ENCODE assay signal across 24 cellular contexts in the genomic region with DNA sequence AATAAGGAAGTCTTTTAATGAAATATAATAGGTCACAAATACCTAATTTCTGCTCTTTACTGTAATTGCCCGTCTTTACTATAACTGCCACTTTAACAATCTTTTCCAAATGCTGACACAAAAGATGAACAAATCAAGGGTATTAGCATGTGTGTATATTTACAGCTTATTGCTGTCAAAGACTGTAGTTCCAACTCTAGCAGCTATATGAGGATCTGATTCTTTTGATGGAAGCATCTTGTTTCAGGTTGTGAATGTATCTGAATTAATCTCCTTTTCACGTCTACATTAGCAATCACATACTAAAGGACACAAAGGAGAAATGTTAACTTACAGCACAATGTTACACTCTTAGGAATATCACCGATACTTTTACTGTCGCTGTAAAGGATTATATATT. TPM values are rescaled to one million over a fixed set of nuclear protein-coding genes. Genes with fewer than 3 reads are reported as not detected.
A peak's percentile ranks its signal among the peaks of the same experiment; 100 is the strongest.
DNase-seq lines count a peak whose midpoint lies in the region; ATAC-seq and TF ChIP-seq lines count a peak whose summit lies in the region.
"Had no signal": no experiment of that assay in that cellular context is flagged by ENCODE, and none has a peak within 500 bp of the region (broad histone marks: within the 10 kb centered on the region; RNA-seq: fewer than 3 reads in every experiment).

No MANE protein-coding gene starts in this region.

- no peaks in the 10 kb centered on the region for H4K20me1 ChIP-seq in neural cell (ENCODE audit: insufficient read depth)

- intact Hi-C loops in transverse colon (cut with DNase I; ENCODE audit: low total_unique reads): no loop called here

- H3K27ac ChIP-seq in VCaP (0 out of 2 replicates have a peak overlapping the region, but pooled peaks have one; percentile 52), neural cell (ENCODE audit: low read length) (no peak overlapping the region), transverse colon (no peak overlapping the region)
- H3K27ac ChIP-seq: dorsolateral prefrontal cortex, testis had no signal

- peaks cover 60% of the 10 kb centered on the region for H3K79me2 ChIP-seq in neural cell (replicated peaks; ENCODE audit: insufficient read depth, low read length)

- no peak for TF ChIP-seq CTCF in VCaP (conservative IDR thresholded peaks at IDR 0.05)
- no peak for TF ChIP-seq CTCF in neural cell (IDR thresholded peaks at IDR 0.05; ENCODE audit: poor library complexity, severe bottlenecking)
- TF ChIP-seq CTCF in transverse colon (IDR thresholded peaks at IDR 0.05): no peak

- H3K4me2 ChIP-seq in neural cell (ENCODE audit: low read length): no peak overlapping the region

- TF ChIP-seq RAD21 in neural cell (conservative IDR thresholded peaks at IDR 0.05): no peak

- H2AFZ ChIP-seq in neural cell (ENCODE audit: low read depth, low read length): no peak overlapping the region

- no peak for ATAC-seq in HG03439 (IDR thresholded peaks at IDR 0.05; ENCODE audit: unreplicated experiment)
- ATAC-seq in HG03432 (IDR thresholded peaks at IDR 0.05; ENCODE audit: unreplicated experiment): no peak
- ATAC-seq: activated naive CD8-positive, alpha-beta T cell treated with anti-CD3 and anti-CD28 coated beads, Interleukin-2, amount 50 U/mL, for 24 hours; activated T-cell treated with anti-CD3 and anti-CD28 coated beads, Interleukin-2, amount 50 U/mL, for 4 hours; stimulated activated naive CD8-positive, alpha-beta T cell treated with anti-CD3 and anti-CD28 coated beads, Interleukin-15, Interleukin-2, amounts not matched to agents 100 U/mL and 50 U/mL, for 24 hours had no signal

- H3K9me3 ChIP-seq in neural cell (ENCODE audit: low read length) (no peaks in the 10 kb centered on the region), transverse colon (no peaks in the 10 kb centered on the region)
- H3K9me3 ChIP-seq: testis had no signal

- no peaks in the 10 kb centered on the region for H3K9me2 ChIP-seq in neural cell (ENCODE audit: insufficient read depth, low read length)

- H3K9ac ChIP-seq in neural cell (ENCODE audit: low read length): no peak overlapping the region

- H3K4me3 ChIP-seq in neural cell (ENCODE audit: low read length) (peak overlapping the region; percentile 8), transverse colon (no peak overlapping the region)
- H3K4me3 ChIP-seq: dorsolateral prefrontal cortex, testis had no signal

- TF ChIP-seq POLR2A in transverse colon (IDR thresholded peaks at IDR 0.05): no peak

- TF ChIP-seq EP300 in neural cell (conservative IDR thresholded peaks at IDR 0.05; ENCODE audit: poor library complexity, severe bottlenecking) (no peak), transverse colon (IDR thresholded peaks at IDR 0.05; ENCODE audit: low read depth) (no peak)

- no peaks in the 10 kb centered on the region for H3K36me3 ChIP-seq in neural cell (ENCODE audit: insufficient read depth, low read length)
- H3K36me3 ChIP-seq in transverse colon: no peaks in the 10 kb centered on the region

- no peaks in the 10 kb centered on the region for H3K27me3 ChIP-seq in neural cell (ENCODE audit: insufficient read depth, low read depth, low read length)
- H3K27me3 ChIP-seq in transverse colon: no peaks in the 10 kb centered on the region
- H3K27me3 ChIP-seq: dorsolateral prefrontal cortex, testis had no signal

- in situ Hi-C loops in transverse colon (cut with MboI; ENCODE audit: low pct_ligation_motif_present in 1 of 4, low pct_unique_long_range_greater_than_20kb in 1 of 4, low sequenced_read_pairs in 3 of 4): no loop called here

- WGBS in transverse colon (ENCODE audit: low coverage in 1 of 2), 2 donors: 93 to 95% methylated on average over 4 of the region's 4 CpGs

- peak; percentile 18 for DNase-seq in NCI-H2171 treated with DMSO at 0.1 percent for 48 hours (lab: John Stamatoyannopoulos, UW)
- DNase-seq in NCI-H2171 (lab: John Stamatoyannopoulos, UW): no peak
- DNase-seq in transverse colon: no peak
- no peak for DNase-seq in COR-L47 (lab: John Stamatoyannopoulos, UW)
- DNase-seq: activated B cell treated with CpG ODN at 0.5 μM for 24 hours; activated CD4-positive, alpha-beta T cell treated with anti-CD3 and anti-CD28 coated beads, Interleukin-2, amount 50 U/mL, for 1 hour; activated gamma-delta T cell treated with Interleukin-2 at 50 U/mL for 16 hours; activated naive CD8-positive, alpha-beta T cell treated with anti-CD3 and anti-CD28 coated beads, Interleukin-2, amount 50 U/mL, for 24 hours; activated T-cell treated with anti-CD3 and anti-CD28 coated beads, Interleukin-2, amount 50 U/mL, for 4 hours; CD4-positive, CD25-positive, alpha-beta regulatory T cell; DMS 273 treated with DMSO at 0.1 percent for 48 hours; dorsolateral prefrontal cortex; head of caudate nucleus; NCI-H1048; NCI-H446 treated with DMSO at 0.1 percent for 48 hours; nephron progenitor cell; Right ventricle myocardium superior; stimulated activated naive CD8-positive, alpha-beta T cell treated with anti-CD3 and anti-CD28 coated beads, Interleukin-15, Interleukin-2, amounts not matched to agents 100 U/mL and 50 U/mL, for 24 hours; T1000; testis had no signal

- H3F3A ChIP-seq in neural cell (ENCODE audit: insufficient read depth, low read length, poor library complexity, severe bottlenecking): no peaks in the 10 kb centered on the region

- H3K4me1 ChIP-seq in transverse colon: peaks cover 0 to 14% (median 5%) of the 10 kb centered on the region in 4 donors
- H3K4me1 ChIP-seq: testis had no signal

TF ChIP-seq in neural cell, 6 proteins besides CTCF, POLR2A, EP300 and RAD21:
- TF ChIP-seq, protein P1, sequence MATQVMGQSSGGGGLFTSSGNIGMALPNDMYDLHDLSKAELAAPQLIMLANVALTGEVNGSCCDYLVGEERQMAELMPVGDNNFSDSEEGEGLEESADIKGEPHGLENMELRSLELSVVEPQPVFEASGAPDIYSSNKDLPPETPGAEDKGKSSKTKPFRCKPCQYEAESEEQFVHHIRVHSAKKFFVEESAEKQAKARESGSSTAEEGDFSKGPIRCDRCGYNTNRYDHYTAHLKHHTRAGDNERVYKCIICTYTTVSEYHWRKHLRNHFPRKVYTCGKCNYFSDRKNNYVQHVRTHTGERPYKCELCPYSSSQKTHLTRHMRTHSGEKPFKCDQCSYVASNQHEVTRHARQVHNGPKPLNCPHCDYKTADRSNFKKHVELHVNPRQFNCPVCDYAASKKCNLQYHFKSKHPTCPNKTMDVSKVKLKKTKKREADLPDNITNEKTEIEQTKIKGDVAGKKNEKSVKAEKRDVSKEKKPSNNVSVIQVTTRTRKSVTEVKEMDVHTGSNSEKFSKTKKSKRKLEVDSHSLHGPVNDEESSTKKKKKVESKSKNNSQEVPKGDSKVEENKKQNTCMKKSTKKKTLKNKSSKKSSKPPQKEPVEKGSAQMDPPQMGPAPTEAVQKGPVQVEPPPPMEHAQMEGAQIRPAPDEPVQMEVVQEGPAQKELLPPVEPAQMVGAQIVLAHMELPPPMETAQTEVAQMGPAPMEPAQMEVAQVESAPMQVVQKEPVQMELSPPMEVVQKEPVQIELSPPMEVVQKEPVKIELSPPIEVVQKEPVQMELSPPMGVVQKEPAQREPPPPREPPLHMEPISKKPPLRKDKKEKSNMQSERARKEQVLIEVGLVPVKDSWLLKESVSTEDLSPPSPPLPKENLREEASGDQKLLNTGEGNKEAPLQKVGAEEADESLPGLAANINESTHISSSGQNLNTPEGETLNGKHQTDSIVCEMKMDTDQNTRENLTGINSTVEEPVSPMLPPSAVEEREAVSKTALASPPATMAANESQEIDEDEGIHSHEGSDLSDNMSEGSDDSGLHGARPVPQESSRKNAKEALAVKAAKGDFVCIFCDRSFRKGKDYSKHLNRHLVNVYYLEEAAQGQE (IDR thresholded peaks at IDR 0.05; ENCODE audit: borderline replicate concordance): no peak
- TF ChIP-seq EZH2 (IDR thresholded peaks at IDR 0.05; ENCODE audit: borderline replicate concordance, insufficient read depth, low read length, poor library complexity, severe bottlenecking) (no peak), POLR2AphosphoS5 (IDR thresholded peaks at IDR 0.05) (no peak), SMC3 (conservative IDR thresholded peaks at IDR 0.05; ENCODE audit: poor library complexity) (no peak), TAF1 (IDR thresholded peaks at IDR 0.05; ENCODE audit: low read depth) (no peak), MXI1 (conservative IDR thresholded peaks at IDR 0.05; ENCODE audit: poor library complexity, severe bottlenecking) (no peak)

RNA-seq across cellular contexts. Expression of a gene that starts 27.9 kb away (rescaled TPM):
- 22.3 and 27.6 TPM in 2 replicates for polyA plus RNA-seq in neural cell
- polyA minus RNA-seq in neural cell: 100 and 133 TPM in 2 replicates
- 10 to 100 TPM in 1 of 4 donors, 1 to 10 TPM in 3; 3.5 to 21.9 (median 7.1) TPM for total RNA-seq in transverse colon
